ENCODE assay signal across 7 cellular contexts in the genomic region with DNA sequence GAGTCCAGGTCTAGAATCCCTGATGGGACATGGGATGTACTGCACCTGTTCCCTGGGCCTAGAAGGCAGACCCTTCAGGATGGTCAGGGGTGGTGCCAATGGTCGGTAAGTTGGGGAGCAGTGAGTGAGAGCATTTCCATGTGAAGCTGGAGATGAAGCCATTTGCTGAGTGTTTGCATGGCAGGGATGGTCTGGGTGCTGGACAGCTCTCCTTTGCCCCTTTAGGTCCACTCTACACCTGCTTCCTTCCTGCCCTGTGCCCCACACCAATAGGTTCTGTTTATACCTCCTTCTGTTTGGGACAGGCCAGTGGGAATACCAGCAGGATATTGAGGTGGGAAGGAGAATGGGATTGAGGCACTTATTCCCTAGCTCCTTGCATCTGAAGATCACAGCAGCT.
"Had no signal": no experiment of that assay in that cellular context is flagged by ENCODE, and none has a peak within 500 bp of the region (broad histone marks: within the 10 kb centered on the region; RNA-seq: fewer than 3 reads in every experiment).

No MANE protein-coding gene starts in this region.

- H3K27ac Mint-ChIP-seq: H9, HFFc6 had no signal

- H3K4me3 ChIP-seq: GM23248 had no signal

- H3K4me3 Mint-ChIP-seq: H9, HFFc6 had no signal

- DNase-seq: GM23248, H9, HCEC 1CT, HFFc6, IMR-90, KBM-7 had no signal

- H3K27ac ChIP-seq: GM23248, KMS-11 had no signal

- H3K9me3 Mint-ChIP-seq: H9 had no signal
